ENCODE assay signal across 28 cellular contexts in the genomic region with DNA sequence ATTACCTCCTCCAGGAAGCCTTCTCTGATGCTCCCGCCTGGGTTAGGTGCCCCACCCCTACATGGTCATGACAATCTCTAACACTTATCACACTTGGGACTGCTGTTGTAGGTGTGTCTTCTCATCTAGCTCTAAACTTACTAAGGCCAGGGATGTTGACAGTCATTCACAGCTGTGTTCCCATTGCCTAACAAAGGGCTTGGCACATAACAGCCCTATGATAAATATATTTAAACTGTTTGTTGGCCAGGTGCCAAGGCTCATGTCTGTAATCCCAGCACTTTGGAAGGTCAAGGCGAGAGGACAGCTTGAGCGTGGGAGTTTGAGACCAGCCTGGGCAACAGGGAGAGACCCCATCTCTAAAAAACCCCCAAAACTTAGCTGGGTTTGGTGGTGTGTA.
"Had no signal": no experiment of that assay in that cellular context is flagged by ENCODE, and none has a peak within 500 bp of the region (broad histone marks: within the 10 kb centered on the region; RNA-seq: fewer than 3 reads in every experiment).

No MANE protein-coding gene starts in this region.

- H3K27me3 Mint-ChIP-seq: stimulated activated memory B cell treated with anti-CD40 and anti-IgM and Interleukin-4, amounts not matched to agents 10 μg/mL and 1 μg/mL and 100 μg/mL, for 72 hours had no signal

- H3K4me1 Mint-ChIP-seq: activated CD4-positive, alpha-beta T cell treated with anti-CD3 and anti-CD28 coated beads, Interleukin-2, amount 10 ng/mL, durations not matched to agents 7 days and 5 days; activated T-helper 17 cell treated with anti-CD3 and anti-CD28 coated beads, Interleukin-2, amount 50 U/mL, for 72 hours; central memory CD8-positive, alpha-beta T cell; stimulated activated memory B cell treated with anti-CD40 and anti-IgM and Interleukin-4, amounts not matched to agents 10 μg/mL and 1 μg/mL and 100 μg/mL, for 72 hours had no signal

- DNase-seq: activated CD4-positive, alpha-beta T cell treated with anti-CD3 and anti-CD28 coated beads, Interleukin-2, amount 10 ng/mL, durations not matched to agents 7 days and 5 days; activated CD4-positive, CD25-positive, alpha-beta regulatory T cell treated with anti-CD3 and anti-CD28 coated beads, Interleukin-2, amount 50 U/mL, for 72 hours; activated CD8-positive, alpha-beta memory T cell treated with anti-CD3 and anti-CD28 coated beads, Interleukin-2, amount 50 U/mL, for 4 hours; activated T-cell treated with anti-CD3 and anti-CD28 coated beads, Interleukin-2, amount 50 U/mL, for 24 hours; effector memory CD4-positive, alpha-beta T cell; foreskin melanocyte; hypothalamus; left ventricle myocardium superior; midbrain; ovary; psoas muscle; stimulated activated CD4-positive, alpha-beta T cell treated with anti-CD3 and anti-CD28 coated beads, Interleukin-2, amount 100 ng/mL, for 24 hours; stomach; WERI-Rb-1 had no signal

- H3K27ac ChIP-seq: neutrophil, ovary, psoas muscle, right atrium auricular region, stomach, suprapubic skin, tibial nerve, vagina, WERI-Rb-1 had no signal

- H3K27me3 ChIP-seq: neutrophil, ovary, right atrium auricular region, stomach, suprapubic skin, tibial nerve, vagina had no signal

- H3K27ac Mint-ChIP-seq: activated CD4-positive, alpha-beta T cell treated with anti-CD3 and anti-CD28 coated beads, Interleukin-2, amount 10 ng/mL, durations not matched to agents 7 days and 5 days; activated naive CD8-positive, alpha-beta T cell; activated T-cell treated with anti-CD3 and anti-CD28 coated beads, Interleukin-2, amount 50 U/mL, for 24 hours; activated T-helper 17 cell treated with anti-CD3 and anti-CD28 coated beads, Interleukin-2, amount 50 U/mL, for 72 hours; natural killer cell treated with Interleukin-12 subunit alpha and Interleukin-12 subunit beta and Interleukin-15 and Interleukin-18, amount 100 ng/mL, for 72 hours; stimulated activated memory B cell treated with anti-CD40 and anti-IgM and Interleukin-4, amounts not matched to agents 10 μg/mL and 1 μg/mL and 100 μg/mL, for 72 hours had no signal

- H3K4me1 ChIP-seq: psoas muscle, right atrium auricular region, stomach, suprapubic skin, tibial nerve, vagina had no signal

- H3K9me3 ChIP-seq: neutrophil, ovary, suprapubic skin, vagina had no signal

- H3K4me3 ChIP-seq: ovary, psoas muscle, right atrium auricular region, stomach, suprapubic skin, tibial nerve, vagina had no signal

- H3K36me3 Mint-ChIP-seq: activated naive CD8-positive, alpha-beta T cell; natural killer cell treated with Interleukin-12 subunit alpha and Interleukin-12 subunit beta and Interleukin-15 and Interleukin-18, amount 100 ng/mL, for 72 hours; stimulated activated memory B cell treated with anti-CD40 and anti-IgM and Interleukin-4, amounts not matched to agents 10 μg/mL and 1 μg/mL and 100 μg/mL, for 72 hours had no signal

- ATAC-seq: activated T-helper 17 cell treated with anti-CD3 and anti-CD28 coated beads, Interleukin-2, amount 50 U/mL, for 72 hours; esophagus mucosa; left ventricle myocardium superior; natural killer cell treated with Interleukin-12 subunit alpha and Interleukin-12 subunit beta and Interleukin-15 and Interleukin-18, amount 100 ng/mL, for 72 hours; psoas muscle; stimulated activated memory B cell treated with anti-CD40 and anti-IgM and Interleukin-4, amounts not matched to agents 10 μg/mL and 1 μg/mL and 100 μg/mL, for 72 hours had no signal

- H3K36me3 ChIP-seq: neutrophil, ovary, right atrium auricular region, stomach, suprapubic skin, tibial nerve, vagina, WERI-Rb-1 had no signal

- H3K4me3 Mint-ChIP-seq: activated CD4-positive, alpha-beta T cell treated with anti-CD3 and anti-CD28 coated beads, Interleukin-2, amount 10 ng/mL, durations not matched to agents 7 days and 5 days; activated naive CD8-positive, alpha-beta T cell; activated T-cell treated with anti-CD3 and anti-CD28 coated beads, Interleukin-2, amount 50 U/mL, for 24 hours; activated T-helper 17 cell treated with anti-CD3 and anti-CD28 coated beads, Interleukin-2, amount 50 U/mL, for 72 hours; central memory CD8-positive, alpha-beta T cell; natural killer cell treated with Interleukin-12 subunit alpha and Interleukin-12 subunit beta and Interleukin-15 and Interleukin-18, amount 100 ng/mL, for 72 hours; stimulated activated memory B cell treated with anti-CD40 and anti-IgM and Interleukin-4, amounts not matched to agents 10 μg/mL and 1 μg/mL and 100 μg/mL, for 72 hours had no signal

- FAIRE-seq: astrocyte, colon, TTC549 had no signal

- H3K9me3 Mint-ChIP-seq: central memory CD8-positive, alpha-beta T cell had no signal
